1 cellular context compared by ENCODE assay signal in genomic region chr2:131156452-131157149, GRCh38.
TF ChIP-seq lines count a peak whose summit lies in the region.

No MANE protein-coding gene starts in this region.

TF ChIP-seq in HepG2, 621 proteins besides CTCF, POLR2A, EP300 and RAD21 (continued from another document):
- 0 out of 2 replicates have a peak, but pooled peaks have one; percentile 31 for TF ChIP-seq POGK (CRISPR knock-in tag; conservative IDR thresholded peaks at IDR 0.05)
- no peak for TF ChIP-seq TAF15 (IDR thresholded peaks at IDR 0.05; ENCODE audit: low read depth, low read length, poor library complexity, severe bottlenecking)
- peak; percentile 21; the same call in 1 of the 2 replicates for TF ChIP-seq NFKB2 (CRISPR knock-in tag; IDR thresholded peaks at IDR 0.05; ENCODE audit: borderline replicate concordance)
- no peak for TF ChIP-seq TEAD3 (CRISPR knock-in tag; optimal IDR thresholded peaks at IDR 0.05; ENCODE audit: borderline replicate concordance)
- 0 out of 2 replicates have a peak, but pooled peaks have one; percentile 27 for TF ChIP-seq ZNF691 (CRISPR knock-in tag; IDR thresholded peaks at IDR 0.05; ENCODE audit: borderline replicate concordance, low read depth)
TF ChIP-seq in HepG2: peak in this region for 30.
